Comparison of ENCODE assay signal across 8 cellular contexts in genomic region chr1:192477630-192478029, GRCh38.
DNase-seq lines count a peak whose midpoint lies in the region; ATAC-seq and TF ChIP-seq lines count a peak whose summit lies in the region.

No MANE protein-coding gene starts in this region.

- H3K4me3 Mint-ChIP-seq in activated naive CD8-positive, alpha-beta T cell treated with anti-CD3 and anti-CD28 coated beads, Interleukin-2, amount 10 ng/mL, durations not matched to agents 7 days and 5 days: no peak overlapping the region
- H3K4me3 Mint-ChIP-seq in activated naive CD8-positive, alpha-beta T cell treated with anti-CD3 and anti-CD28 coated beads for 36 hours: no peak overlapping the region

- no peaks in the 10 kb centered on the region for H3K9me3 Mint-ChIP-seq in activated naive CD8-positive, alpha-beta T cell treated with anti-CD3 and anti-CD28 coated beads, Interleukin-2, amount 10 ng/mL, durations not matched to agents 7 days and 5 days
- peaks cover 2% of the 10 kb centered on the region for H3K9me3 Mint-ChIP-seq in activated naive CD8-positive, alpha-beta T cell treated with anti-CD3 and anti-CD28 coated beads for 36 hours

- no peak overlapping the region for H3K27ac Mint-ChIP-seq in activated naive CD8-positive, alpha-beta T cell treated with anti-CD3 and anti-CD28 coated beads, Interleukin-2, amount 10 ng/mL, durations not matched to agents 7 days and 5 days
- no peak overlapping the region for H3K27ac Mint-ChIP-seq in activated naive CD8-positive, alpha-beta T cell treated with anti-CD3 and anti-CD28 coated beads for 36 hours

- POLR2A ChIA-PET in activated naive CD8-positive, alpha-beta T cell treated with anti-CD3 and anti-CD28 coated beads, Interleukin-2, amount 10 ng/mL, durations not matched to agents 7 days and 5 days (lab: Charles Lee): interaction anchor here (0.7 kb wide), 1 partner anchor 67 kb away, joined by 3 read pairs; no protein-coding TSS in a partner anchor

- intact Hi-C loops in lower lobe of right lung (cut with DNase I): loop anchor here (5.0 to 10.0 kb wide), 2 partner anchors 135 to 547 kb away; no protein-coding TSS in a partner anchor

- no peak overlapping the region for H3K27ac ChIP-seq in lower lobe of right lung

- in situ Hi-C loops in T47D (cut with HindIII; ENCODE audit: low pct_unique_long_range_greater_than_20kb, low sequenced_read_pairs): no loop called here

- H3K27me3 Mint-ChIP-seq in activated naive CD8-positive, alpha-beta T cell treated with anti-CD3 and anti-CD28 coated beads, Interleukin-2, amount 10 ng/mL, durations not matched to agents 7 days and 5 days: peaks cover 8% of the 10 kb centered on the region
- H3K27me3 Mint-ChIP-seq in activated naive CD8-positive, alpha-beta T cell treated with anti-CD3 and anti-CD28 coated beads for 36 hours: no peaks in the 10 kb centered on the region

- no peaks in the 10 kb centered on the region for H3K27me3 ChIP-seq in lower lobe of right lung (ENCODE audit: low read depth)

- no peaks in the 10 kb centered on the region for H3K36me3 Mint-ChIP-seq in activated naive CD8-positive, alpha-beta T cell treated with anti-CD3 and anti-CD28 coated beads, Interleukin-2, amount 10 ng/mL, durations not matched to agents 7 days and 5 days
- H3K36me3 Mint-ChIP-seq in activated naive CD8-positive, alpha-beta T cell treated with anti-CD3 and anti-CD28 coated beads for 36 hours: no peaks in the 10 kb centered on the region

- peak; percentile 54 for ATAC-seq in activated naive CD8-positive, alpha-beta T cell treated with anti-CD3 and anti-CD28 coated beads, Interleukin-2, amount 10 ng/mL, durations not matched to agents 7 days and 5 days (ENCODE audit: low read depth)
- ATAC-seq in HG02588 (IDR thresholded peaks at IDR 0.05; ENCODE audit: unreplicated experiment): peak; percentile 52
- peak; percentile 72 to 79 for ATAC-seq in lower lobe of right lung
- ATAC-seq in HG03139 (IDR thresholded peaks at IDR 0.05; ENCODE audit: unreplicated experiment): no peak

- no peak overlapping the region for H3K4me3 ChIP-seq in lower lobe of right lung

- TF ChIP-seq CTCF in lower lobe of right lung (IDR thresholded peaks at IDR 0.05): peak; percentile 52

- H3K36me3 ChIP-seq in lower lobe of right lung: no peaks in the 10 kb centered on the region

- H3K9me3 ChIP-seq in lower lobe of right lung: no peaks in the 10 kb centered on the region

- H3K4me1 Mint-ChIP-seq in activated naive CD8-positive, alpha-beta T cell treated with anti-CD3 and anti-CD28 coated beads, Interleukin-2, amount 10 ng/mL, durations not matched to agents 7 days and 5 days: no peaks in the 10 kb centered on the region
- H3K4me1 Mint-ChIP-seq in activated naive CD8-positive, alpha-beta T cell treated with anti-CD3 and anti-CD28 coated beads for 36 hours: no peaks in the 10 kb centered on the region

- no peak for DNase-seq in activated naive CD8-positive, alpha-beta T cell treated with anti-CD3 and anti-CD28 coated beads, Interleukin-2, amount 10 ng/mL, durations not matched to agents 7 days and 5 days
- DNase-seq in activated naive CD8-positive, alpha-beta T cell treated with anti-CD3 and anti-CD28 coated beads for 36 hours: no peak
- DNase-seq in NCI-H226 (peak; percentile 13), T47D (ENCODE audit: low read depth in 1 of 2, low spot score in 1 of 2) (peak; percentile 38 to 57), lower lobe of right lung (no peak), activated gamma-delta T cell (lab: John Stamatoyannopoulos, UW) (no peak)

- H3K4me1 ChIP-seq in lower lobe of right lung: no peaks in the 10 kb centered on the region

Comparison
In these comparisons a context has a peak if more than half of its experiments do, and no peak if none do; other contexts are left out.
1. DNase-seq: peak in NCI-H226 (single experiment) and T47D (2 of 2); none in activated naive CD8-positive, alpha-beta T cell treated with anti-CD3 and anti-CD28 coated beads, Interleukin-2, amount 10 ng/mL, durations not matched to agents 7 days and 5 days (single experiment), activated naive CD8-positive, alpha-beta T cell treated with anti-CD3 and anti-CD28 coated beads for 36 hours (single experiment), lower lobe of right lung (single experiment) and activated gamma-delta T cell (single experiment).